In the genomic region with DNA sequence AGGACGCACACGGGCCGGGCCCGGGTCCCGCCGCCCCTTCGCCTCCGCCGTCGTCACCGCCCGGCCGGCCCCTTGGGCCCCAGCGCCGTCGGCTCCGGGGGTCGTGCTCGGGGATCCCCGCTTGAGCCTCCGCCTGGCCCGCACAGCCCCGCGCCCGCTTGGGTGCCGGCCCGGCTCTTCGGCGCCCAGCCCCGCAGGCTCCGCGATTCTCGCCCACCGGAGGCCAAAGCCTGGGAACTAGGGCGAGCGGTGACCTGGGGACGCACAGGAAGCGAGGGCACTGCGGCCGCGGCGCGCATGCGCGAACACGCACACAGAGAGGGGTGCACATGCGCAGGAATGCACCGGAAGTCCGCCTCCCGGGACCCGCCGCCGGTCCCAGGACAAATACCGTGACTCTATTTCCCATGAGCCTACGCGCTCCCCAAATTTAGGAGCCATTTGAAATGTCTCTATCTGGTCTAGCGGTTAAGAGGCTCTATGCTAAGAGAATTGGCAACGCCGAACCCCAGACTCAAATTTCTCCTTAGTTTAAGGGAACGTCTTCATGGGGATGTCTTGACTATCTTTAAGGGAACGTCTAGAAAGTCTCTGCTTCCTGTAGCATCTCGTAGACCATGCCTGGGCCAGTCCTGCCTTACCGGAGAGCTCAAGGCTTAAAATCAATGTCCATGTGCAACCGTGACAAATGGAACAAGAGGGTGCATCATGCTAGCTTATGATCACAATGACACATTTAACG, we compare ENCODE assay signal across 8 cellular contexts. TPM values are rescaled to one million over a fixed set of nuclear protein-coding genes. Genes with fewer than 3 reads are reported as not detected.
DNase-seq lines count a peak whose midpoint lies in the region; ATAC-seq and TF ChIP-seq lines count a peak whose summit lies in the region.

Gene ZNF12, minus strand, starts transcription at position 282 of the 742 bp plus-strand sequence. CDS start 1,774 bp downstream, outside the sequence.

- peaks cover 38% of the 10 kb centered on the region for H3K4me1 Mint-ChIP-seq in activated CD4-positive, alpha-beta T cell treated with anti-CD3 and anti-CD28 coated beads, Interleukin-2, amount 10 ng/mL, durations not matched to agents 7 days and 5 days

- peak within 1 kb of the TSS; percentile 85 for H3K4me3 Mint-ChIP-seq in activated CD4-positive, alpha-beta T cell treated with anti-CD3 and anti-CD28 coated beads, Interleukin-2, amount 10 ng/mL, durations not matched to agents 7 days and 5 days

- peaks cover 28% of the 10 kb centered on the region for H3K9me3 Mint-ChIP-seq in activated CD4-positive, alpha-beta T cell treated with anti-CD3 and anti-CD28 coated beads, Interleukin-2, amount 10 ng/mL, durations not matched to agents 7 days and 5 days

- peaks cover 41% of the 10 kb centered on the region for H3K36me3 Mint-ChIP-seq in activated CD4-positive, alpha-beta T cell treated with anti-CD3 and anti-CD28 coated beads, Interleukin-2, amount 10 ng/mL, durations not matched to agents 7 days and 5 days (ENCODE audit: low read depth)

- peak within 1 kb of the TSS; percentile 94 for H3K27ac ChIP-seq in C4-2B
- H3K27ac ChIP-seq in coronary artery: peak within 1 kb of the TSS; percentile 90

- POLR2A ChIA-PET in activated CD4-positive, alpha-beta T cell treated with anti-CD3 and anti-CD28 coated beads, Interleukin-2, amount 10 ng/mL, durations not matched to agents 7 days and 5 days (lab: Charles Lee): no interaction called here

- ATAC-seq in GM19372 (IDR thresholded peaks at IDR 0.05; ENCODE audit: low read depth, unreplicated experiment) (peak; percentile 89), HG03521 (IDR thresholded peaks at IDR 0.05; ENCODE audit: unreplicated experiment) (peak; percentile 87)

- no peaks in the 10 kb centered on the region for H3K27me3 Mint-ChIP-seq in activated CD4-positive, alpha-beta T cell treated with anti-CD3 and anti-CD28 coated beads, Interleukin-2, amount 10 ng/mL, durations not matched to agents 7 days and 5 days

- CTCF ChIA-PET in activated CD4-positive, alpha-beta T cell treated with anti-CD3 and anti-CD28 coated beads, Interleukin-2, amount 10 ng/mL, durations not matched to agents 7 days and 5 days (lab: Charles Lee): no interaction called here

- DNase-seq in NCI-H69 (lab: John Stamatoyannopoulos, UW): peak; percentile 97
- DNase-seq in activated CD4-positive, alpha-beta T cell treated with anti-CD3 and anti-CD28 coated beads, Interleukin-2, amount 10 ng/mL, durations not matched to agents 7 days and 5 days: peak; percentile 94
- peak; percentile 97 for DNase-seq in coronary artery (ENCODE audit: low spot score)
- DNase-seq in left kidney (ENCODE audit: low read depth, low spot score): peak; percentile 98
- peak; percentile 96 for DNase-seq in stimulated activated CD4-positive, alpha-beta T cell treated with anti-CD3 and anti-CD28 coated beads, Interleukin-1b, Interleukin-23, amount 100 ng/mL, for 48 hours

- peak within 1 kb of the TSS; percentile 90 for H3K27ac Mint-ChIP-seq in activated CD4-positive, alpha-beta T cell treated with anti-CD3 and anti-CD28 coated beads, Interleukin-2, amount 10 ng/mL, durations not matched to agents 7 days and 5 days

- TF ChIP-seq CTCF in C4-2B (conservative IDR thresholded peaks at IDR 0.05) (no peak), coronary artery (IDR thresholded peaks at IDR 0.05) (no peak)

- H3K4me3 ChIP-seq in coronary artery: peak within 1 kb of the TSS; percentile 83

RNA-seq across cellular contexts. Expression of gene ZNF12, which starts in this region (rescaled TPM):
- 10 to 100 TPM; 24.9 to 25.7 TPM for total RNA-seq in activated CD4-positive, alpha-beta T cell treated with anti-CD3 and anti-CD28 coated beads, Interleukin-2, amount 10 ng/mL, durations not matched to agents 7 days and 5 days

Comparison
In these comparisons a context has a peak if more than half of its experiments do, and no peak if none do; other contexts are left out.
1. Peak in every context shown above with its lines: DNase-seq, ATAC-seq, H3K4me3 ChIP-seq and H3K27ac ChIP-seq.